11 cellular contexts compared by ENCODE assay signal in the genomic region with DNA sequence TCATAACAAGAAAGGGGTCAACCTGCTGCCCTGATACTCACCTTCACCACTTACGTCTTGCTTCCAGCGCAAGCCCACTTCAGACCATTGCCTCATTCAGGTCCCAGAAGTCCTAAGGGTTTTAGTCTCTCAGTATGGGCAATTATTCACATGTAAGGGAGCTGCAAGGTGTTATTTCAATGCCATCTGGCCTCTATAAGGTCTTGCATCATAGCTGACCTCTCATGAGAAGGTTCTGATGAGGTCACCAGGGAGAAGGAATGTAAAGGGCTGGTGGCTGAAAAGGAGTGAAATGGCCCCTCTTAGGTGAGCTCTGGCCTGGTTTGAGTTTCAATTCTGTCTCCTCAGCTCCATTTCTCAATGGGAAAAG.
DNase-seq lines count a peak whose midpoint lies in the region; ATAC-seq, FAIRE-seq and TF ChIP-seq lines count a peak whose summit lies in the region.
"Had no signal": no experiment of that assay in that cellular context is flagged by ENCODE, and none has a peak within 500 bp of the region (broad histone marks: within the 10 kb centered on the region; RNA-seq: fewer than 3 reads in every experiment).

No MANE protein-coding gene starts in this region.

- H3K27me3 ChIP-seq in HUES48 (ENCODE audit: control insufficient read depth, insufficient read depth, low read length) (peaks cover 31% of the 10 kb centered on the region), adipocyte (replicated peaks; ENCODE audit: control insufficient read depth, insufficient read depth, low read length) (peaks cover 7% of the 10 kb centered on the region)

- H3K9me3 ChIP-seq in HUES48 (ENCODE audit: control insufficient read depth, insufficient read depth, low read length) (no peaks in the 10 kb centered on the region), adipocyte (ENCODE audit: control insufficient read depth, low read length) (no peaks in the 10 kb centered on the region)

- FAIRE-seq in urothelium cell line (lab: Jason Lieb, UNC), result no peak
- FAIRE-seq: endometrium had no signal

- H3K27ac Mint-ChIP-seq in T-helper 1 cell treated with Interleukin-12 subunit alpha and Interleukin-12 subunit beta and Interleukin-4 antibody, amounts not matched to agents 30 μg/mL and 1 μg/mL, for 36 hours, result peak overlapping the region; percentile 59
- no peak overlapping the region for H3K27ac Mint-ChIP-seq in nephron progenitor cell

- TF ChIP-seq CTCF in nephron progenitor cell (IDR thresholded peaks at IDR 0.05) (no peak), coronary artery (IDR thresholded peaks at IDR 0.05) (no peak)

- DNase-seq in T-helper 1 cell (no peak), adipocyte (ENCODE audit: low read depth) (peak; percentile 14), nephron progenitor cell (no peak), urothelium cell line (ENCODE audit: low spot score) (no peak), coronary artery (ENCODE audit: low spot score) (no peak)
- DNase-seq: NCI-H2107, RPMI8226 had no signal

- H3K9ac ChIP-seq in HUES48 (ENCODE audit: low read depth, low read length) (no peak overlapping the region), adipocyte (ENCODE audit: low read length) (no peak overlapping the region)

- H3K36me3 ChIP-seq in HUES48 (ENCODE audit: control insufficient read depth, insufficient read depth, low read length) (no peaks in the 10 kb centered on the region), adipocyte (ENCODE audit: control insufficient read depth, insufficient read depth, low read length, severe bottlenecking) (no peaks in the 10 kb centered on the region)

- H3K4me1 ChIP-seq in HUES48 (ENCODE audit: control insufficient read depth, insufficient read depth, low read length) (peaks cover 23% of the 10 kb centered on the region), adipocyte (ENCODE audit: control insufficient read depth, insufficient read depth, low read length) (peaks cover 19% of the 10 kb centered on the region)

- no peaks in the 10 kb centered on the region for H3K9me3 Mint-ChIP-seq in T-helper 1 cell treated with Interleukin-12 subunit alpha and Interleukin-12 subunit beta and Interleukin-4 antibody, amounts not matched to agents 30 μg/mL and 1 μg/mL, for 36 hours
- H3K9me3 Mint-ChIP-seq in nephron progenitor cell, result no peaks in the 10 kb centered on the region

- peaks cover 18% of the 10 kb centered on the region for H3K4me1 Mint-ChIP-seq in T-helper 1 cell treated with Interleukin-12 subunit alpha and Interleukin-12 subunit beta and Interleukin-4 antibody, amounts not matched to agents 30 μg/mL and 1 μg/mL, for 36 hours (ENCODE audit: low read depth)
- peaks cover 20% of the 10 kb centered on the region for H3K4me1 Mint-ChIP-seq in nephron progenitor cell

- H3K27ac ChIP-seq in HUES48 (ENCODE audit: low read depth, low read length), result no peak overlapping the region
- no peak overlapping the region for H3K27ac ChIP-seq in coronary artery

- H3K4me3 Mint-ChIP-seq in T-helper 1 cell treated with Interleukin-12 subunit alpha and Interleukin-12 subunit beta and Interleukin-4 antibody, amounts not matched to agents 30 μg/mL and 1 μg/mL, for 36 hours, result peak overlapping the region; percentile 90
- H3K4me3 Mint-ChIP-seq in nephron progenitor cell, result peak overlapping the region; percentile 82

- H3K4me3 ChIP-seq in HUES48 (ENCODE audit: low read depth, low read length), result peak overlapping the region; percentile 85; the same call in 1 of the 2 replicates
- H3K4me3 ChIP-seq in adipocyte (ENCODE audit: low read length), result no peak overlapping the region
- H3K4me3 ChIP-seq in coronary artery, result no peak overlapping the region

- ATAC-seq in HG02588 (IDR thresholded peaks at IDR 0.05; ENCODE audit: unreplicated experiment), result no peak

- peaks cover 2% of the 10 kb centered on the region for H3K36me3 Mint-ChIP-seq in T-helper 1 cell treated with Interleukin-12 subunit alpha and Interleukin-12 subunit beta and Interleukin-4 antibody, amounts not matched to agents 30 μg/mL and 1 μg/mL, for 36 hours (ENCODE audit: low read depth)
- H3K36me3 Mint-ChIP-seq in nephron progenitor cell (ENCODE audit: low read depth), result no peaks in the 10 kb centered on the region

- peaks cover 31% of the 10 kb centered on the region for H3K27me3 Mint-ChIP-seq in T-helper 1 cell treated with Interleukin-12 subunit alpha and Interleukin-12 subunit beta and Interleukin-4 antibody, amounts not matched to agents 30 μg/mL and 1 μg/mL, for 36 hours (ENCODE audit: low read depth)
- H3K27me3 Mint-ChIP-seq in nephron progenitor cell (ENCODE audit: low read depth, poor library complexity), result peaks cover 81% of the 10 kb centered on the region
